ENCODE assay signal across 24 cellular contexts in the genomic region with DNA sequence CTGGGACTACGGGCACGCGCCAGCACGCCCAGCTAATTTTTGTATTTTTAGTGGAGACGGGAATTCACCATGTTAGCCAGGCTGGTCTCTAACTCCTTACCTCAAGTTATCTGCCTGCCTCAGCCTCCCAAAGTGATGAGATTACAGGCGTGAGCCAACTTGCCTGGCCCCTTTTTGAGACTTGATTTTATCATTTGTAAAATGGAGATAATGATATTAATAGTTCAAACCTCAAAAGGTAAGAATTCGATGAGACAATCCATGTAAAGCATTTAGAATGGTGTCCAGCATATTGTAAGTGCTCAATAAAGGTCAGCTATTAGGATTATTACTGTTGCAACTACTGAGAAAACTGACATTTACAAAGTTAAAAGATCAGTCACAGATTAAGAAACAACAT. TPM values are rescaled to one million over a fixed set of nuclear protein-coding genes. Genes with fewer than 3 reads are reported as not detected.
DNase-seq lines count a peak whose midpoint lies in the region; ATAC-seq, FAIRE-seq and TF ChIP-seq lines count a peak whose summit lies in the region.
"Had no signal": no experiment of that assay in that cellular context is flagged by ENCODE, and none has a peak within 500 bp of the region (broad histone marks: within the 10 kb centered on the region; RNA-seq: fewer than 3 reads in every experiment).

No MANE protein-coding gene starts in this region.

- H3K27ac Mint-ChIP-seq in GM23338: no peak overlapping the region
- H3K27ac Mint-ChIP-seq: IgD-negative memory B cell had no signal

- POLR2A ChIA-PET in K562 (lab: Yijun Ruan, JAX): interaction anchor here (2.9 kb wide), 1 partner anchor 9 kb away, joined by 8 read pairs; a partner anchor contains a TSS

- H3F3A ChIP-seq in GM23338 (replicated peaks; ENCODE audit: low read depth) (no peaks in the 10 kb centered on the region), MM.1S (ENCODE audit: insufficient read depth, low read length) (no peaks in the 10 kb centered on the region)

- H2AFZ ChIP-seq in GM23338 (no peak overlapping the region), K562 (ENCODE audit: low read depth, low read length) (no peak overlapping the region), osteoblast (ENCODE audit: low read length) (no peak overlapping the region), MM.1S (ENCODE audit: low read length) (no peak overlapping the region)

- H3K9me2 ChIP-seq in GM23338 (ENCODE audit: insufficient read depth) (no peaks in the 10 kb centered on the region), MM.1S (replicated peaks; ENCODE audit: insufficient read depth, low read length) (no peaks in the 10 kb centered on the region)

- no peaks in the 10 kb centered on the region for H3K9me3 Mint-ChIP-seq in GM23338
- H3K9me3 Mint-ChIP-seq: CD4-positive, alpha-beta memory T cell had no signal

- DNase-seq in GM23338 (ENCODE audit: low spot score): no peak
- no peak for DNase-seq in K562 (ENCODE audit: extremely low read depth in 1 of 4, low spot score in 3 of 4)
- no peak for DNase-seq in osteoblast (ENCODE audit: insufficient read length, low spot score, missing footprints)
- DNase-seq in MM.1S: no peak
- DNase-seq: C1 segment of cervical spinal cord; CD4-positive, alpha-beta memory T cell; COR-L47; DMS53; NCI-H1092 treated with DMSO at 0.1 percent for 48 hours; NCI-H1436; NCI-H187; NCI-H2081 treated with DMSO at 0.1 percent for 48 hours; NCI-H2171; NCI-H510A; NCI-H69; SHP77 had no signal

- ATAC-seq in GM23338: no peak
- no peak for ATAC-seq in K562
- ATAC-seq in GM19324 (IDR thresholded peaks at IDR 0.05; ENCODE audit: low FRiP score, unreplicated experiment): no peak
- ATAC-seq: A549, Panc1 had no signal

- no peak for TF ChIP-seq POLR2A in K562 (conservative IDR thresholded peaks at IDR 0.05)

- no peaks in the 10 kb centered on the region for H3K36me3 Mint-ChIP-seq in GM23338 (ENCODE audit: low read depth)
- H3K36me3 Mint-ChIP-seq: CD4-positive, alpha-beta memory T cell had no signal

- BruUV-seq in K562 (replicated peaks; lab: Mats Ljungman, UMichigan): no TSS peak

- no peak for FAIRE-seq in K562 (lab: Jason Lieb, UNC)
- FAIRE-seq: A549, GM18507, H1 had no signal

- intact Hi-C loops in K562 (cut with micrococcal nuclease): no loop called here

- H3K9me3 ChIP-seq in K562 (replicated peaks; ENCODE audit: control insufficient read depth, insufficient read depth, low read depth, low read length) (no peaks in the 10 kb centered on the region), osteoblast (ENCODE audit: low read depth, low read length) (no peaks in the 10 kb centered on the region), MM.1S (replicated peaks; ENCODE audit: insufficient read depth, low read length) (no peaks in the 10 kb centered on the region)
- H3K9me3 ChIP-seq: A549 had no signal

- H3K36me3 ChIP-seq in GM23338 (ENCODE audit: insufficient read depth) (no peaks in the 10 kb centered on the region), K562 (ENCODE audit: control insufficient read depth, insufficient read depth, low read length) (no peaks in the 10 kb centered on the region), osteoblast (ENCODE audit: insufficient read depth, low read length) (no peaks in the 10 kb centered on the region), MM.1S (replicated peaks; ENCODE audit: insufficient read depth, low read length) (no peaks in the 10 kb centered on the region)

- H3K9ac ChIP-seq in K562 (ENCODE audit: insufficient read depth in 1 of 2, low read depth in 2 of 2, low read length in 2 of 2): no peak overlapping the region
- H3K9ac ChIP-seq in MM.1S (ENCODE audit: low read length): no peak overlapping the region

- H3K4me1 ChIP-seq in GM23338 (ENCODE audit: insufficient read depth): peaks cover 13% of the 10 kb centered on the region; the same call in 1 of the 2 replicates
- H3K4me1 ChIP-seq in K562 (replicated peaks in 1 of 2; ENCODE audit: control insufficient read depth in 2 of 2, insufficient read depth in 2 of 2, low read length in 2 of 2): peaks cover 0 to 19% of the 10 kb centered on the region in 2 experiments; a peak in 2 of 5 replicates
- peaks cover 27% of the 10 kb centered on the region for H3K4me1 ChIP-seq in osteoblast (ENCODE audit: insufficient read depth, low read length)
- H3K4me1 ChIP-seq in MM.1S (ENCODE audit: low read length): no peaks in the 10 kb centered on the region
- H3K4me1 ChIP-seq: A549 had no signal

- H3K79me2 ChIP-seq in GM23338 (replicated peaks; ENCODE audit: insufficient read depth): no peaks in the 10 kb centered on the region
- H3K79me2 ChIP-seq in K562 (ENCODE audit: control insufficient read depth, insufficient read depth, low read length): no peaks in the 10 kb centered on the region
- peaks cover 20% of the 10 kb centered on the region for H3K79me2 ChIP-seq in osteoblast (ENCODE audit: insufficient read depth, low read length)
- no peaks in the 10 kb centered on the region for H3K79me2 ChIP-seq in MM.1S (ENCODE audit: low read length)

- H3K9me1 ChIP-seq in K562 (ENCODE audit: control insufficient read depth, insufficient read depth, low read length): no peaks in the 10 kb centered on the region

- H3K27me3 ChIP-seq in GM23338 (ENCODE audit: insufficient read depth) (no peaks in the 10 kb centered on the region), K562 (ENCODE audit: control insufficient read depth in 2 of 2, insufficient read depth in 2 of 2, low read length in 2 of 2) (peaks cover 3 to 28% of the 10 kb centered on the region in 2 experiments; a peak in 4 of 5 replicates), osteoblast (ENCODE audit: insufficient read depth, low read length) (no peaks in the 10 kb centered on the region), MM.1S (replicated peaks; ENCODE audit: insufficient read depth, low read length) (no peaks in the 10 kb centered on the region; the same call in none of the 2 replicates)

- in situ Hi-C loops in K562 (cut with MboI): no loop called here

- no peak for TF ChIP-seq RAD21 in K562 (CRISPR knock-in tag; conservative IDR thresholded peaks at IDR 0.05 in 1 of 2, IDR thresholded peaks at IDR 0.05 in 1 of 2)

- no peak for TF ChIP-seq CTCF in GM23338 (conservative IDR thresholded peaks at IDR 0.05; ENCODE audit: low read depth in 2 of 2)
- no peak for TF ChIP-seq CTCF in K562 (IDR thresholded peaks at IDR 0.05 in 2 of 3, conservative IDR thresholded peaks at IDR 0.05 in 1 of 3; ENCODE audit: insufficient read depth in 2 of 3, low read depth in 1 of 3, low read length in 3 of 3)
- no peak for TF ChIP-seq CTCF in osteoblast (IDR thresholded peaks at IDR 0.05; ENCODE audit: extremely low read depth, low read depth, low read length)
- no peak for TF ChIP-seq CTCF in MM.1S (IDR thresholded peaks at IDR 0.05; ENCODE audit: low read length)

- no peak overlapping the region for H3K4me3 Mint-ChIP-seq in GM23338
- H3K4me3 Mint-ChIP-seq: CD4-positive, alpha-beta memory T cell; IgD-negative memory B cell had no signal

- H3K27me3 Mint-ChIP-seq in GM23338 (ENCODE audit: insufficient read depth, low read depth, poor library complexity): peaks cover 16% of the 10 kb centered on the region

- H3K27ac ChIP-seq in GM23338 (ENCODE audit: low read depth) (peak overlapping the region; percentile 26; the same call in 1 of the 2 replicates), K562 (ENCODE audit: extremely low read depth, low read depth, low read length) (no peak overlapping the region), osteoblast (ENCODE audit: low read depth, low read length) (peak overlapping the region; percentile 0), MM.1S (ENCODE audit: low read length) (no peak overlapping the region)
- H3K27ac ChIP-seq: A549, RWPE1 had no signal

- H3K4me3 ChIP-seq in GM23338 (no peak overlapping the region), K562 (no peak overlapping the region), osteoblast (ENCODE audit: insufficient read depth, low read length) (no peak overlapping the region), MM.1S (ENCODE audit: low read length) (no peak overlapping the region)
- H3K4me3 ChIP-seq: A549 had no signal

- CTCF ChIA-PET in K562 (lab: Yijun Ruan, JAX; ENCODE audit: low intra/inter-chr PET ratio): no interaction called here

- TF ChIP-seq EP300 in K562 (IDR thresholded peaks at IDR 0.05; ENCODE audit: low read length): no peak

- H4K20me1 ChIP-seq in GM23338 (replicated peaks; ENCODE audit: insufficient read depth): no peaks in the 10 kb centered on the region
- 0 out of 2 replicates have a peak, but pooled peaks cover 4% of the 10 kb centered on the region for H4K20me1 ChIP-seq in K562 (replicated peaks; ENCODE audit: control insufficient read depth, insufficient read depth, low read length)
- H4K20me1 ChIP-seq in osteoblast (ENCODE audit: insufficient read depth, low read length): peaks cover 14% of the 10 kb centered on the region
- no peaks in the 10 kb centered on the region for H4K20me1 ChIP-seq in MM.1S (ENCODE audit: insufficient read depth, low read length)

- no peak overlapping the region for H3K4me2 ChIP-seq in GM23338
- H3K4me2 ChIP-seq in K562 (ENCODE audit: insufficient read depth, low read length): no peak overlapping the region
- no peak overlapping the region for H3K4me2 ChIP-seq in osteoblast (ENCODE audit: insufficient read depth, low read length)
- H3K4me2 ChIP-seq in MM.1S (ENCODE audit: low read depth, low read length): no peak overlapping the region
- H3K4me2 ChIP-seq: A549 had no signal

- 32% methylated on average over 7 of the region's 7 CpGs for whole genome bisulfite sequencing in K562 (ENCODE audit: insufficient coverage, low coverage, missing lambda C conversion rate)

- peaks cover 16% of the 10 kb centered on the region for H3K4me1 Mint-ChIP-seq in GM23338

RNA-seq across cellular contexts. Expression of a gene that starts 2.7 kb away (rescaled TPM):
- total RNA-seq in GM23338 (2014; rRNA removed; shearing (Covaris generic)): 7.2 and 9.2 TPM in 2 replicates
- polyA plus RNA-seq in GM23338 (2016; fragmentation: Nextera tagmentation; extraction: Ambion mirVana): 1.9 and 2.4 TPM in 2 replicates
- not detected in 2 replicates for total RNA-seq in K562 (2011; cell fraction: chromatin; rRNA removed; ENCODE audit: low replicate concordance)
- total RNA-seq in K562 (2011; cell fraction: nucleolus; rRNA removed): 0.13 TPM in 1 of 2 replicates, not detected in the other
- total RNA-seq in K562 (2011; cell fraction: nucleoplasm; rRNA removed): not detected in 2 replicates
- total RNA-seq in K562 (2014; rRNA removed): not detected in 2 replicates
- not detected in 2 replicates for total RNA-seq in K562 (2014; rRNA removed; fragmentation: Illumina TruSeq; extraction: Trizol)
- total RNA-seq in K562 (2015; rRNA removed; fragmentation: Illumina TruSeq; extraction: Trizol): not detected in 2 replicates
- 0.18 and 0.29 TPM in 2 replicates for total RNA-seq in K562 (2021)
- 0.01 and 0.09 TPM in 2 replicates for polyA plus RNA-seq in K562 (2011; rRNA removed)
- 0.12 TPM in 1 of 2 replicates, not detected in the other for polyA plus RNA-seq in K562 (2011; cell fraction: cytosol; rRNA removed)
- 0.11 TPM in 1 of 2 replicates, not detected in the other for polyA plus RNA-seq in K562 (2011; cell fraction: nucleus; rRNA removed)
- polyA plus RNA-seq in K562 (2012): 0.96 and 1.2 TPM in 2 replicates
- not detected in 2 replicates for polyA plus RNA-seq in K562 (2014; fragmentation: Illumina TruSeq; extraction: Trizol)
- polyA plus RNA-seq in K562 (2014; fragmentation: Nextera tagmentation; extraction: Ambion mirVana): under 1 TPM; 0.14 to 0.25 TPM
- polyA plus RNA-seq in K562 (2014; rRNA removed): not detected in 2 replicates
- polyA minus RNA-seq in K562 (2011; rRNA and poly(A)+ RNA removed): not detected in 2 replicates
- not detected in 2 replicates for polyA minus RNA-seq in K562 (2011; cell fraction: cytosol; rRNA and poly(A)+ RNA removed)
- under 0.01 and 0.11 TPM in 2 replicates for polyA minus RNA-seq in K562 (2011; cell fraction: nucleus; rRNA and poly(A)+ RNA removed)
- total RNA-seq in osteoblast: 45.6 and 52.7 TPM in 2 replicates
- total RNA-seq: OCI-LY7 had no signal
- polyA plus RNA-seq: IgD-negative memory B cell had no signal

RNA-seq across cellular contexts. Expression of a gene that starts 8.9 kb away (rescaled TPM):
- 13.9 and 18.0 TPM in 2 replicates for total RNA-seq in GM23338 (2014; rRNA removed; shearing (Covaris generic))
- 23.5 and 23.8 TPM in 2 replicates for polyA plus RNA-seq in GM23338 (2016; fragmentation: Nextera tagmentation; extraction: Ambion mirVana)
- 42.8 and 72.9 TPM in 2 replicates for total RNA-seq in K562 (2011; cell fraction: chromatin; rRNA removed; ENCODE audit: low replicate concordance)
- 28.0 TPM in 2 replicates for total RNA-seq in K562 (2011; cell fraction: nucleolus; rRNA removed)
- 36.8 and 43.6 TPM in 2 replicates for total RNA-seq in K562 (2011; cell fraction: nucleoplasm; rRNA removed)
- total RNA-seq in K562 (2014; rRNA removed): 14.2 and 16.1 TPM in 2 replicates
- 8.0 TPM in 2 replicates for total RNA-seq in K562 (2014; rRNA removed; fragmentation: Illumina TruSeq; extraction: Trizol)
- 13.1 and 13.6 TPM in 2 replicates for total RNA-seq in K562 (2015; rRNA removed; fragmentation: Illumina TruSeq; extraction: Trizol)
- 12.1 and 16.5 TPM in 2 replicates for total RNA-seq in K562 (2021)
- polyA plus RNA-seq in K562 (2011; rRNA removed): 7.7 and 8.7 TPM in 2 replicates
- 3.9 and 6.7 TPM in 2 replicates for polyA plus RNA-seq in K562 (2011; cell fraction: cytosol; rRNA removed)
- 39.0 and 46.4 TPM in 2 replicates for polyA plus RNA-seq in K562 (2011; cell fraction: nucleus; rRNA removed)
- polyA plus RNA-seq in K562 (2012): 12.8 and 30.5 TPM in 2 replicates
- polyA plus RNA-seq in K562 (2014; fragmentation: Illumina TruSeq; extraction: Trizol): 11.4 and 15.0 TPM in 2 replicates
- 1 to 10 TPM; 2.1 to 4.6 TPM for polyA plus RNA-seq in K562 (2014; fragmentation: Nextera tagmentation; extraction: Ambion mirVana)
- polyA plus RNA-seq in K562 (2014; rRNA removed): 9.9 and 10.4 TPM in 2 replicates
- polyA minus RNA-seq in K562 (2011; rRNA and poly(A)+ RNA removed): 9.3 and 10.2 TPM in 2 replicates
- 4.6 and 7.1 TPM in 2 replicates for polyA minus RNA-seq in K562 (2011; cell fraction: cytosol; rRNA and poly(A)+ RNA removed)
- 8.8 and 10.4 TPM in 2 replicates for polyA minus RNA-seq in K562 (2011; cell fraction: nucleus; rRNA and poly(A)+ RNA removed)
- total RNA-seq in osteoblast: 38.0 and 40.7 TPM in 2 replicates

RNA-seq across cellular contexts. Expression of a gene that starts 27.6 kb away (rescaled TPM):
- total RNA-seq in GM23338 (2014; rRNA removed; shearing (Covaris generic)): 8.5 and 10.6 TPM in 2 replicates
- 18.6 and 19.6 TPM in 2 replicates for polyA plus RNA-seq in GM23338 (2016; fragmentation: Nextera tagmentation; extraction: Ambion mirVana)
- total RNA-seq in K562 (2011; cell fraction: chromatin; rRNA removed; ENCODE audit: low replicate concordance): 14.1 and 15.2 TPM in 2 replicates
- 7.5 and 8.3 TPM in 2 replicates for total RNA-seq in K562 (2011; cell fraction: nucleolus; rRNA removed)
- 14.1 and 25.7 TPM in 2 replicates for total RNA-seq in K562 (2011; cell fraction: nucleoplasm; rRNA removed)
- total RNA-seq in K562 (2014; rRNA removed): 3.1 and 3.8 TPM in 2 replicates
- total RNA-seq in K562 (2014; rRNA removed; fragmentation: Illumina TruSeq; extraction: Trizol): 2.9 and 3.9 TPM in 2 replicates
- 3.0 TPM in 2 replicates for total RNA-seq in K562 (2015; rRNA removed; fragmentation: Illumina TruSeq; extraction: Trizol)
- 4.7 and 5.9 TPM in 2 replicates for total RNA-seq in K562 (2021)
- 3.7 and 5.3 TPM in 2 replicates for polyA plus RNA-seq in K562 (2011; rRNA removed)
- 2.2 and 7.1 TPM in 2 replicates for polyA plus RNA-seq in K562 (2011; cell fraction: cytosol; rRNA removed)
- polyA plus RNA-seq in K562 (2011; cell fraction: nucleus; rRNA removed): 8.0 and 9.5 TPM in 2 replicates
- polyA plus RNA-seq in K562 (2012): 2.0 and 4.7 TPM in 2 replicates
- polyA plus RNA-seq in K562 (2014; fragmentation: Illumina TruSeq; extraction: Trizol): 4.5 and 4.8 TPM in 2 replicates
- polyA plus RNA-seq in K562 (2014; fragmentation: Nextera tagmentation; extraction: Ambion mirVana): 1 to 10 TPM; 3.2 to 8.2 TPM
- 2.2 and 3.8 TPM in 2 replicates for polyA plus RNA-seq in K562 (2014; rRNA removed)
- 6.7 and 6.9 TPM in 2 replicates for polyA minus RNA-seq in K562 (2011; rRNA and poly(A)+ RNA removed)
- 4.1 and 5.3 TPM in 2 replicates for polyA minus RNA-seq in K562 (2011; cell fraction: cytosol; rRNA and poly(A)+ RNA removed)
- 5.0 and 6.8 TPM in 2 replicates for polyA minus RNA-seq in K562 (2011; cell fraction: nucleus; rRNA and poly(A)+ RNA removed)
- 3.5 and 4.0 TPM in 2 replicates for total RNA-seq in osteoblast

Comparison
In these comparisons a context has a peak if more than half of its experiments do, and no peak if none do; other contexts are left out.
1. H3K27ac ChIP-seq: peak in GM23338 (single experiment) and osteoblast (single experiment); none in K562 (single experiment) and MM.1S (single experiment).